13 cellular contexts compared by ENCODE assay signal in genomic region chr4:152956650-152957436, GRCh38. TPM values are rescaled to one million over a fixed set of nuclear protein-coding genes. Genes with fewer than 3 reads are reported as not detected.
DNase-seq lines count a peak whose midpoint lies in the region; ATAC-seq, FAIRE-seq and TF ChIP-seq lines count a peak whose summit lies in the region.
"Had no signal": no experiment of that assay in that cellular context is flagged by ENCODE, and none has a peak within 500 bp of the region (broad histone marks: within the 10 kb centered on the region; RNA-seq: fewer than 3 reads in every experiment).

No MANE protein-coding gene starts in this region.

- TF ChIP-seq POLR2A in body of pancreas (IDR thresholded peaks at IDR 0.05), result no peak

- intact Hi-C loops in body of pancreas (cut with DNase I) (no loop called here), kidney (cut with DNase I) (no loop called here), sciatic nerve (cut with DNase I) (no loop called here), ascending aorta (cut with DNase I) (no loop called here)

- H4K8ac ChIP-seq in H9 (replicated peaks; ENCODE audit: insufficient read length, low read depth, low read length), result no peak overlapping the region

- no peak overlapping the region for H3K4me2 ChIP-seq in H9 (ENCODE audit: insufficient read depth, insufficient read length, low read length)

- no peaks in the 10 kb centered on the region for H3K36me3 ChIP-seq in body of pancreas (replicated peaks in 1 of 2; ENCODE audit: insufficient read depth in 1 of 2, low read depth in 2 of 2)
- no peaks in the 10 kb centered on the region for H3K36me3 ChIP-seq in kidney (ENCODE audit: control insufficient read depth in 1 of 2, insufficient read depth in 2 of 2, low read length in 2 of 2)
- H3K36me3 ChIP-seq in ascending aorta, result no peaks in the 10 kb centered on the region

- H3K27me3 ChIP-seq in H9 (ENCODE audit: insufficient read depth, low read length) (no peaks in the 10 kb centered on the region), body of pancreas (no peaks in the 10 kb centered on the region), ascending aorta (no peaks in the 10 kb centered on the region)

- H4K91ac ChIP-seq in H9 (ENCODE audit: insufficient read length, low read depth, low read length), result no peak overlapping the region

- H3K9me3 ChIP-seq in H9 (ENCODE audit: control insufficient read depth, low read depth, low read length), result no peaks in the 10 kb centered on the region
- H3K9me3 ChIP-seq in body of pancreas, result no peaks in the 10 kb centered on the region
- H3K9me3 ChIP-seq in kidney (ENCODE audit: control insufficient read depth in 1 of 2, low read length in 2 of 2), result no peaks in the 10 kb centered on the region
- H3K9me3 ChIP-seq in ascending aorta, result no peaks in the 10 kb centered on the region

- H3K4me1 Mint-ChIP-seq in H9, result peaks cover 20 to 21% of the 10 kb centered on the region in 2 experiments

- no peak for DNase-seq in H9
- DNase-seq in body of pancreas, result no peak
- no peak for DNase-seq in kidney
- DNase-seq in sciatic nerve (ENCODE audit: low spot score), result no peak
- DNase-seq in GM20000 (ENCODE audit: low spot score), result no peak
- no peak for DNase-seq in stimulated activated CD4-positive, alpha-beta T cell treated with anti-CD3 and anti-CD28 coated beads, Interleukin-15, amount 100 ng/mL, for 24 hours
- DNase-seq in ascending aorta (ENCODE audit: low spot score in 2 of 2), result no peak
- DNase-seq: activated CD8-positive, alpha-beta memory T cell treated with anti-CD3 and anti-CD28 coated beads, Interleukin-2, amount 50 U/mL, for 4 hours; NCI-H1105; T1000; trophoblast cell had no signal

- H2AK5ac ChIP-seq in H9 (ENCODE audit: insufficient read length, low read length), result no peak overlapping the region

- H3K9ac ChIP-seq in H9 (ENCODE audit: extremely low read depth, insufficient read length, low read length), result no peak overlapping the region
- H3K9ac ChIP-seq in kidney (ENCODE audit: low read length in 2 of 2), result no peak overlapping the region

- H3K18ac ChIP-seq in H9 (ENCODE audit: insufficient read length, low read depth, low read length), result no peak overlapping the region

- no peak overlapping the region for H3K23ac ChIP-seq in H9 (ENCODE audit: insufficient read length, low read depth, low read length)

- H3K27ac ChIP-seq in H9 (ENCODE audit: insufficient read length, low read depth, low read length) (no peak overlapping the region), body of pancreas (peak overlapping the region in 3 of 4 donors; percentile 29 to 53 (median 37)), kidney (ENCODE audit: low read depth in 2 of 2, low read length in 2 of 2) (peak overlapping the region; percentile 57 to 59), ascending aorta (no peak overlapping the region)

- WGBS in H9 (ENCODE audit: extremely low coverage, insufficient read length, low lambda C conversion rate), result no CpG with 5 or more reads among the region's 12 CpGs
- WGBS in body of pancreas, 2 donors, result 75 to 81% methylated on average over 9 to 12 of the region's 12 CpGs

- no peaks in the 10 kb centered on the region for H3K27me3 Mint-ChIP-seq in H9 (ENCODE audit: low read depth)
- H3K27me3 Mint-ChIP-seq: natural killer cell treated with Interleukin-12 subunit alpha and Interleukin-12 subunit beta and Interleukin-15 and Interleukin-18, amount 100 ng/mL, for 72 hours had no signal

- H3K4me3 ChIP-seq in body of pancreas (no peak overlapping the region), kidney (ENCODE audit: low read length in 2 of 2) (no peak overlapping the region), ascending aorta (no peak overlapping the region)

- no peak for FAIRE-seq in kidney (lab: Jason Lieb, UNC)

- no peak overlapping the region for H2AFZ ChIP-seq in H9 (ENCODE audit: low read length)

- no peak overlapping the region for H2BK15ac ChIP-seq in H9 (ENCODE audit: low read depth, low read length)

- no peak for TF ChIP-seq CTCF in H9 (conservative IDR thresholded peaks at IDR 0.05)
- no peak for TF ChIP-seq CTCF in body of pancreas (IDR thresholded peaks at IDR 0.05)
- no peak for TF ChIP-seq CTCF in kidney (IDR thresholded peaks at IDR 0.05; ENCODE audit: borderline replicate concordance, extremely low read depth, insufficient read depth)
- no peak for TF ChIP-seq CTCF in GM20000 (IDR thresholded peaks at IDR 0.05; ENCODE audit: extremely low read depth, missing control alignments)
- no peak for TF ChIP-seq CTCF in ascending aorta (IDR thresholded peaks at IDR 0.05)

- H3K56ac ChIP-seq in H9 (ENCODE audit: insufficient read length, low read depth, low read length), result no peak overlapping the region

- H3K9me3 Mint-ChIP-seq in H9, result no peaks in the 10 kb centered on the region
- H3K9me3 Mint-ChIP-seq: natural killer cell treated with Interleukin-12 subunit alpha and Interleukin-12 subunit beta and Interleukin-15 and Interleukin-18, amount 100 ng/mL, for 72 hours had no signal

- no peak overlapping the region for H2BK20ac ChIP-seq in H9 (ENCODE audit: low read depth, low read length, poor library complexity, severe bottlenecking)

- H3K79me2 ChIP-seq in H9 (ENCODE audit: insufficient read depth, low read length), result peaks cover 3% of the 10 kb centered on the region

- no peaks in the 10 kb centered on the region for H3K23me2 ChIP-seq in H9 (ENCODE audit: insufficient read length, low read depth, low read length, poor library complexity, severe bottlenecking)

- no peak overlapping the region for H2BK12ac ChIP-seq in H9 (ENCODE audit: insufficient read length, low read depth, low read length)

- H2BK120ac ChIP-seq in H9 (ENCODE audit: low read depth, low read length, poor library complexity, severe bottlenecking), result no peak overlapping the region

- no peak overlapping the region for H2BK5ac ChIP-seq in H9 (ENCODE audit: insufficient read length, low read length)

- H3K36me3 Mint-ChIP-seq in H9 (ENCODE audit: insufficient read depth in 1 of 3, low read depth in 3 of 3), result peaks cover 16 to 66% (median 31%) of the 10 kb centered on the region in 3 experiments
- H3K36me3 Mint-ChIP-seq: natural killer cell treated with Interleukin-12 subunit alpha and Interleukin-12 subunit beta and Interleukin-15 and Interleukin-18, amount 100 ng/mL, for 72 hours had no signal

- H3K4me3 Mint-ChIP-seq in H9, result no peak overlapping the region

- no peak overlapping the region; the same call in 1 of the 2 replicates for H3K14ac ChIP-seq in H9 (ENCODE audit: insufficient read depth, low read length)

- no peak overlapping the region for H3K4ac ChIP-seq in H9 (ENCODE audit: low read depth, low read length)

- H3K4me1 ChIP-seq in H9 (ENCODE audit: insufficient read depth, low read length), result no peaks in the 10 kb centered on the region; the same call in 1 of the 2 replicates
- H3K4me1 ChIP-seq in body of pancreas, result peaks cover 19% of the 10 kb centered on the region
- H3K4me1 ChIP-seq in kidney (ENCODE audit: control insufficient read depth in 1 of 2, insufficient read depth in 1 of 2, low read depth in 1 of 2, low read length in 2 of 2), result peaks cover 11 to 14% of the 10 kb centered on the region in 2 donors
- no peaks in the 10 kb centered on the region for H3K4me1 ChIP-seq in ascending aorta

- no peak overlapping the region for H3T11ph ChIP-seq in H9 (ENCODE audit: low read length)

- ATAC-seq in body of pancreas (peak; percentile 18), sciatic nerve (peak; percentile 51), GM18858 (IDR thresholded peaks at IDR 0.05; ENCODE audit: unreplicated experiment) (no peak)

- no peak overlapping the region for H4K5ac ChIP-seq in H9 (ENCODE audit: insufficient read length, low read depth, low read length)

- peak overlapping the region; percentile 30 to 83 (median 65); a peak in 5 of 7 replicates for H3K27ac Mint-ChIP-seq in H9

- H3K79me1 ChIP-seq in H9 (ENCODE audit: insufficient read depth, low read depth, low read length, poor library complexity, severe bottlenecking), result peaks cover 5% of the 10 kb centered on the region

- no peaks in the 10 kb centered on the region for H4K20me1 ChIP-seq in H9 (ENCODE audit: control insufficient read depth, insufficient read depth, insufficient read length)

RNA-seq across cellular contexts. Expression of gene FHDC1, which starts 20.7 kb away (rescaled TPM):
- 19.7 and 19.9 TPM in 2 replicates for total RNA-seq in H9 (2021)
- total RNA-seq in body of pancreas, result 1 to 10 TPM in 1 of 2 donors, under 1 TPM in 1; 0.99 to 3.9 TPM
- total RNA-seq in kidney, result 5.9 TPM
- 1.5 TPM for polyA plus RNA-seq in kidney (ENCODE audit: insufficient read depth, low read depth, low replicate concordance)
- total RNA-seq in sciatic nerve, result 3.9 TPM
- 0.75 TPM for total RNA-seq in ascending aorta

Comparison
In these comparisons a context has a peak if more than half of its experiments do, and no peak if none do; other contexts are left out.
1. H3K27ac ChIP-seq: peak in body of pancreas (3 of 4) and kidney (2 of 2); none in H9 (single experiment) and ascending aorta (0 of 2).